In genomic region chr19:55581145-55581827, GRCh38 we compare ENCODE assay signal across 1 cellular context.
A peak's percentile ranks its signal among the peaks of the same experiment; 100 is the strongest.
TF ChIP-seq lines count a peak whose summit lies in the region.

No MANE protein-coding gene starts in this region.

TF ChIP-seq in HepG2, 621 proteins besides CTCF, POLR2A, EP300 and RAD21 (continues in another document):
- TF ChIP-seq MTA1 (CRISPR knock-in tag; IDR thresholded peaks at IDR 0.05; ENCODE audit: borderline replicate concordance) (0 out of 2 replicates have a peak, but pooled peaks have one; percentile 0), KDM1A (CRISPR knock-in tag; IDR thresholded peaks at IDR 0.05) (peak; percentile 78; the same call in 1 of the 2 replicates), PHF8 (CRISPR knock-in tag; IDR thresholded peaks at IDR 0.05) (peak; percentile 25; the same call in 1 of the 2 replicates), NR2C2 (CRISPR knock-in tag; IDR thresholded peaks at IDR 0.05; ENCODE audit: borderline replicate concordance) (peak; percentile 47; the same call in 1 of the 2 replicates), KIAA2018 (CRISPR knock-in tag; IDR thresholded peaks at IDR 0.05; ENCODE audit: borderline replicate concordance) (no peak), IKZF5 (CRISPR knock-in tag; IDR thresholded peaks at IDR 0.05) (peak; percentile 32; the same call in 1 of the 2 replicates), STAT5B (CRISPR knock-in tag; IDR thresholded peaks at IDR 0.05) (0 out of 2 replicates have a peak, but pooled peaks have one; percentile 63), FOXK1 (CRISPR knock-in tag; IDR thresholded peaks at IDR 0.05; ENCODE audit: borderline replicate concordance, low read depth) (peak; percentile 47; the same call in 1 of the 2 replicates), ZFP91 (CRISPR knock-in tag; IDR thresholded peaks at IDR 0.05; ENCODE audit: borderline replicate concordance) (0 out of 2 replicates have a peak, but pooled peaks have one; percentile 18), ZNF580 (CRISPR knock-in tag; IDR thresholded peaks at IDR 0.05; ENCODE audit: borderline replicate concordance, low read depth) (peak; percentile 77; the same call in 1 of the 2 replicates), ZNF547 (CRISPR knock-in tag; IDR thresholded peaks at IDR 0.05) (0 out of 2 replicates have a peak, but pooled peaks have one; percentile 48), YEATS4 (CRISPR knock-in tag; IDR thresholded peaks at IDR 0.05; ENCODE audit: borderline replicate concordance) (peak; percentile 11; the same call in 1 of the 2 replicates), ZNF407 (CRISPR knock-in tag; IDR thresholded peaks at IDR 0.05; ENCODE audit: not compliant biosample characterization) (no peak), TSC22D2 (CRISPR knock-in tag; IDR thresholded peaks at IDR 0.05; ENCODE audit: borderline replicate concordance) (0 out of 2 replicates have a peak, but pooled peaks have one; percentile 82), ZBED4 (CRISPR knock-in tag; IDR thresholded peaks at IDR 0.05; ENCODE audit: borderline replicate concordance) (peak; percentile 36; the same call in 1 of the 2 replicates), ZNF292 (CRISPR knock-in tag; IDR thresholded peaks at IDR 0.05; ENCODE audit: borderline replicate concordance, low read depth) (0 out of 2 replicates have a peak, but pooled peaks have one; percentile 23), ZNF710 (CRISPR knock-in tag; IDR thresholded peaks at IDR 0.05; ENCODE audit: borderline replicate concordance) (peak; percentile 15; the same call in 1 of the 2 replicates), ZNF441 (CRISPR knock-in tag; IDR thresholded peaks at IDR 0.05; ENCODE audit: borderline replicate concordance) (peak; percentile 82), KLF11 (CRISPR knock-in tag; IDR thresholded peaks at IDR 0.05) (0 out of 2 replicates have a peak, but pooled peaks have one; percentile 74), ZNF496 (CRISPR knock-in tag; IDR thresholded peaks at IDR 0.05; ENCODE audit: insufficient replicate concordance) (no peak), DMAP1 (CRISPR knock-in tag; IDR thresholded peaks at IDR 0.05) (0 out of 2 replicates have a peak, but pooled peaks have one; percentile 25)
